Comparison of ENCODE assay signal across 34 cellular contexts in the genomic region with DNA sequence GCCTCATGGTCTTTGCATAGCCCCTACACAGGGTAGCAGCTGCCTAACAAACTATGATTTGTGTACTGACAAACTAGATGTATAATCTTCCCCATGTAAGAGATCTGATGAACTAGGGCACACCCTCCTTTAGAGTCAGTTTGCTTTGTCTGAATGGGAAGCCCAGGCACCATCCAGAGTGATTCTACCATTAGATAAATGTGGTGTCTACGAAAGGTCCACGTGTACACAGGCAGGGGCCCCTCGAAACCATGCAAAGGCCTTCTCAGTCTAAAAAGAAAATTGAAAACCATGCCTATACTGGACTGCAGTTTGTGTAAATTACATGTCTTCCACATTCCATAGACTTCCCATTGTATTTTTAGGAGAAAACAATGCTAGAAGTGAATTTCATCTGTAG. TPM values are rescaled to one million over a fixed set of nuclear protein-coding genes. Genes with fewer than 3 reads are reported as not detected.
"Had no signal": no experiment of that assay in that cellular context is flagged by ENCODE, and none has a peak within 500 bp of the region (broad histone marks: within the 10 kb centered on the region; RNA-seq: fewer than 3 reads in every experiment).

No MANE protein-coding gene starts in this region.

- H3K4me2 ChIP-seq: neural progenitor cell, smooth muscle cell had no signal

- H3K4me1 Mint-ChIP-seq: naive thymus-derived CD4-positive, alpha-beta T cell; naive thymus-derived CD8-positive, alpha-beta T cell; natural killer cell; nephron; neural crest cell; neural progenitor cell had no signal

- H3K4me3 Mint-ChIP-seq: naive thymus-derived CD4-positive, alpha-beta T cell; naive thymus-derived CD8-positive, alpha-beta T cell; natural killer cell; natural killer cell treated with Interleukin-12 subunit alpha and Interleukin-12 subunit beta and Interleukin-15 and Interleukin-18, amount 100 ng/mL, for 72 hours; nephron; neural crest cell; neural progenitor cell had no signal

- H3K9ac ChIP-seq: neural progenitor cell, parathyroid adenoma had no signal

- H3K27ac Mint-ChIP-seq: naive thymus-derived CD4-positive, alpha-beta T cell; naive thymus-derived CD8-positive, alpha-beta T cell; natural killer cell; natural killer cell treated with Interleukin-12 subunit alpha and Interleukin-12 subunit beta and Interleukin-15 and Interleukin-18, amount 100 ng/mL, for 72 hours; nephron; nephron progenitor cell; neural progenitor cell; progenitor cell of endocrine pancreas had no signal

- H3K36me3 ChIP-seq: neural progenitor cell, neutrophil, ovary, pancreas, prostate gland, right atrium auricular region, right lobe of liver, sigmoid colon, spleen had no signal

- H3K4me1 ChIP-seq: neural progenitor cell, pancreas, parathyroid adenoma, prostate gland, psoas muscle, right atrium auricular region, sigmoid colon, spleen had no signal

- H3K9me3 ChIP-seq: neutrophil, ovary, pancreas, prostate gland, psoas muscle, right atrium auricular region, right lobe of liver, sigmoid colon, spleen had no signal

- H3K27me3 ChIP-seq: neural progenitor cell, neutrophil, ovary, pancreas, right atrium auricular region, right lobe of liver had no signal

- DNase-seq: naive thymus-derived CD4-positive, alpha-beta T cell; naive thymus-derived CD8-positive, alpha-beta T cell; natural killer cell; nephron progenitor cell; nucleus accumbens; occipital lobe; ovary; pancreas; posterior cingulate gyrus; psoas muscle; retina; right cardiac atrium; right lobe of liver; sigmoid colon; small intestine; spleen; stimulated activated CD4-positive, alpha-beta T cell treated with anti-CD3 and anti-CD28 coated beads, Interleukin-12 subunit alpha, Interleukin-12 subunit beta, amount 100 ng/mL, for 4 hours; stimulated activated CD4-positive, alpha-beta T cell treated with anti-CD3 and anti-CD28 coated beads, Interleukin-15, amount 100 ng/mL, for 24 hours; stimulated activated CD4-positive, alpha-beta T cell treated with anti-CD3 and anti-CD28 coated beads, Interleukin-1b, Interleukin-23, amount 100 ng/mL, for 48 hours; stimulated activated CD4-positive, alpha-beta T cell treated with anti-CD3 and anti-CD28 coated beads, Interleukin-2, amount 100 ng/mL, for 24 hours had no signal

- H3K27ac ChIP-seq: neural progenitor cell, neutrophil, ovary, pancreas, parathyroid adenoma, prostate gland, psoas muscle, right atrium auricular region, sigmoid colon, skin epidermis, spleen had no signal

- H3K9me3 Mint-ChIP-seq: natural killer cell; natural killer cell treated with Interleukin-12 subunit alpha and Interleukin-12 subunit beta and Interleukin-15 and Interleukin-18, amount 100 ng/mL, for 72 hours; neural crest cell; neural progenitor cell had no signal

- H3K4me3 ChIP-seq: neural progenitor cell, ovary, pancreas, prostate gland, psoas muscle, right atrium auricular region, right lobe of liver, sigmoid colon, skin epidermis, smooth muscle cell, spleen had no signal

- H3K36me3 Mint-ChIP-seq: natural killer cell; natural killer cell treated with Interleukin-12 subunit alpha and Interleukin-12 subunit beta and Interleukin-15 and Interleukin-18, amount 100 ng/mL, for 72 hours; neural progenitor cell had no signal

- H3K79me2 ChIP-seq: parathyroid adenoma had no signal

- ATAC-seq: naive thymus-derived CD4-positive, alpha-beta T cell; naive thymus-derived CD8-positive, alpha-beta T cell; natural killer cell; natural killer cell treated with Interleukin-12 subunit alpha and Interleukin-12 subunit beta and Interleukin-15 and Interleukin-18, amount 100 ng/mL, for 72 hours; pancreas; psoas muscle; right cardiac atrium; sciatic nerve had no signal

- H2AFZ ChIP-seq: neural progenitor cell, parathyroid adenoma had no signal

RNA-seq across cellular contexts. Expression of gene HHIPL2, which starts 18.7 kb away (rescaled TPM):
- total RNA-seq: osteocyte, psoas muscle, pulmonary artery endothelial cell, sigmoid colon, smooth muscle cell had no signal
